In genomic region chr2:143936758-143937562, GRCh38 we compare ENCODE assay signal across 8 cellular contexts.
DNase-seq lines count a peak whose midpoint lies in the region; ATAC-seq and TF ChIP-seq lines count a peak whose summit lies in the region.

No MANE protein-coding gene starts in this region.

- H3K27ac ChIP-seq in right cardiac atrium (ENCODE audit: low read length) (peak overlapping the region; percentile 55), prostate gland (peak overlapping the region; percentile 56 to 59), MM.1S (ENCODE audit: low read length) (no peak overlapping the region)

- H3K9me2 ChIP-seq in MM.1S (replicated peaks; ENCODE audit: insufficient read depth, low read length) = no peaks in the 10 kb centered on the region

- POLR2A ChIA-PET in activated naive CD8-positive, alpha-beta T cell treated with anti-CD3 and anti-CD28 coated beads, Interleukin-2, amount 10 ng/mL, durations not matched to agents 7 days and 5 days (lab: Charles Lee) = interaction anchor here (0.6 kb wide), 1 partner anchor 46 kb away, joined by 3 read pairs; no protein-coding TSS in a partner anchor

- H3K9me3 ChIP-seq in right cardiac atrium (ENCODE audit: control insufficient read depth, low read length) (no peaks in the 10 kb centered on the region), prostate gland (no peaks in the 10 kb centered on the region), MM.1S (replicated peaks; ENCODE audit: insufficient read depth, low read length) (no peaks in the 10 kb centered on the region)

- TF ChIP-seq POLR2A in prostate gland (IDR thresholded peaks at IDR 0.05) = no peak

- no peak overlapping the region for H3K9ac ChIP-seq in MM.1S (ENCODE audit: low read length)

- TF ChIP-seq CTCF in GM13976 (IDR thresholded peaks at IDR 0.05; ENCODE audit: borderline replicate concordance, control extremely low read depth, extremely low read depth, insufficient read depth, missing control alignments) (no peak), prostate gland (IDR thresholded peaks at IDR 0.05) (no peak), MM.1S (IDR thresholded peaks at IDR 0.05; ENCODE audit: low read length) (no peak)

- no peak overlapping the region for H3K4me2 ChIP-seq in MM.1S (ENCODE audit: low read depth, low read length)

- H4K20me1 ChIP-seq in MM.1S (ENCODE audit: insufficient read depth, low read length) = no peaks in the 10 kb centered on the region

- H3K27me3 ChIP-seq in H7 (ENCODE audit: control insufficient read depth, insufficient read depth, low read length) = peaks cover 16% of the 10 kb centered on the region
- no peaks in the 10 kb centered on the region for H3K27me3 ChIP-seq in right cardiac atrium (ENCODE audit: control insufficient read depth, insufficient read depth)
- no peaks in the 10 kb centered on the region for H3K27me3 ChIP-seq in prostate gland (replicated peaks; ENCODE audit: insufficient read depth)
- H3K27me3 ChIP-seq in MM.1S (replicated peaks; ENCODE audit: insufficient read depth, low read length) = no peaks in the 10 kb centered on the region

- peak; percentile 65 for DNase-seq in GM13976 (ENCODE audit: low spot score)
- DNase-seq in H7 = peak; percentile 82
- DNase-seq in NCI-H1092 treated with DMSO at 0.1 percent for 48 hours (lab: John Stamatoyannopoulos, UW) = peak; percentile 33
- peak; percentile 43 for DNase-seq in activated naive CD8-positive, alpha-beta T cell treated with anti-CD3 and anti-CD28 coated beads, Interleukin-2, amount 10 ng/mL, durations not matched to agents 7 days and 5 days
- DNase-seq in right cardiac atrium = peak; percentile 57 to 79 (median 77)
- DNase-seq in prostate gland (ENCODE audit: low spot score) = no peak
- DNase-seq in NCI-H2029 (lab: John Stamatoyannopoulos, UW) = no peak
- DNase-seq in MM.1S = no peak

- H3K27me3 Mint-ChIP-seq in activated naive CD8-positive, alpha-beta T cell treated with anti-CD3 and anti-CD28 coated beads, Interleukin-2, amount 10 ng/mL, durations not matched to agents 7 days and 5 days = peaks cover 51% of the 10 kb centered on the region

- ATAC-seq in activated naive CD8-positive, alpha-beta T cell treated with anti-CD3 and anti-CD28 coated beads, Interleukin-2, amount 10 ng/mL, durations not matched to agents 7 days and 5 days (ENCODE audit: low read depth) = peak; percentile 61
- peak; percentile 77 to 80 for ATAC-seq in right cardiac atrium

- H3K79me2 ChIP-seq in MM.1S (ENCODE audit: low read length) = no peaks in the 10 kb centered on the region

- under 1% methylated on average over 105 of the region's 105 CpGs for whole genome bisulfite sequencing in right cardiac atrium
- 1% methylated on average over 83 of the region's 105 CpGs for WGBS in prostate gland

- H2AFZ ChIP-seq in MM.1S (ENCODE audit: low read length) = no peak overlapping the region

- H3K4me3 Mint-ChIP-seq in activated naive CD8-positive, alpha-beta T cell treated with anti-CD3 and anti-CD28 coated beads, Interleukin-2, amount 10 ng/mL, durations not matched to agents 7 days and 5 days = peak overlapping the region; percentile 67

- H3K36me3 ChIP-seq in H7 (replicated peaks; ENCODE audit: control insufficient read depth, insufficient read depth, low read length) = no peaks in the 10 kb centered on the region
- H3K36me3 ChIP-seq in prostate gland = no peaks in the 10 kb centered on the region
- no peaks in the 10 kb centered on the region for H3K36me3 ChIP-seq in MM.1S (replicated peaks; ENCODE audit: insufficient read depth, low read length)

- H3K36me3 Mint-ChIP-seq in activated naive CD8-positive, alpha-beta T cell treated with anti-CD3 and anti-CD28 coated beads, Interleukin-2, amount 10 ng/mL, durations not matched to agents 7 days and 5 days = no peaks in the 10 kb centered on the region

- no peaks in the 10 kb centered on the region for H3F3A ChIP-seq in MM.1S (ENCODE audit: insufficient read depth, low read length)

- H3K4me1 ChIP-seq in right cardiac atrium (ENCODE audit: control insufficient read depth, insufficient read depth, low read length) = no peaks in the 10 kb centered on the region
- H3K4me1 ChIP-seq in prostate gland (replicated peaks) = no peaks in the 10 kb centered on the region
- no peaks in the 10 kb centered on the region for H3K4me1 ChIP-seq in MM.1S (ENCODE audit: low read length)

- intact Hi-C loops in right cardiac atrium (cut with DNase I) (loop anchor here in 1 of 4 donors (5.0 kb wide), 1 partner anchor 580 kb away; no protein-coding TSS in a partner anchor), prostate gland (cut with DNase I) (loop anchor here (5.0 kb wide), 1 partner anchor 580 kb away; no protein-coding TSS in a partner anchor)

- no peak overlapping the region for H3K27ac Mint-ChIP-seq in activated naive CD8-positive, alpha-beta T cell treated with anti-CD3 and anti-CD28 coated beads, Interleukin-2, amount 10 ng/mL, durations not matched to agents 7 days and 5 days

- in situ Hi-C loops in GM13976 (cut with MboI; ENCODE audit: low sequenced_read_pairs, unreplicated experiment) = no loop called here

- H3K9me3 Mint-ChIP-seq in activated naive CD8-positive, alpha-beta T cell treated with anti-CD3 and anti-CD28 coated beads, Interleukin-2, amount 10 ng/mL, durations not matched to agents 7 days and 5 days = no peaks in the 10 kb centered on the region

- H3K4me1 Mint-ChIP-seq in activated naive CD8-positive, alpha-beta T cell treated with anti-CD3 and anti-CD28 coated beads, Interleukin-2, amount 10 ng/mL, durations not matched to agents 7 days and 5 days = peaks cover 5% of the 10 kb centered on the region

- H3K4me3 ChIP-seq in H7 (ENCODE audit: insufficient read depth, low read depth, low read length) (peak overlapping the region; percentile 59), right cardiac atrium (ENCODE audit: low read length) (peak overlapping the region; percentile 53), prostate gland (peak overlapping the region; percentile 33 to 39), MM.1S (ENCODE audit: low read length) (no peak overlapping the region)

Comparison
In these comparisons a context has a peak if more than half of its experiments do, and no peak if none do; other contexts are left out.
1. DNase-seq: peak in GM13976 (single experiment), H7 (single experiment), NCI-H1092 treated with DMSO at 0.1 percent for 48 hours (single experiment), activated naive CD8-positive, alpha-beta T cell treated with anti-CD3 and anti-CD28 coated beads, Interleukin-2, amount 10 ng/mL, durations not matched to agents 7 days and 5 days (single experiment) and right cardiac atrium (3 of 3); none in prostate gland (single experiment), NCI-H2029 (single experiment) and MM.1S (single experiment).